Comparison of ENCODE assay signal across 8 cellular contexts in the genomic region with DNA sequence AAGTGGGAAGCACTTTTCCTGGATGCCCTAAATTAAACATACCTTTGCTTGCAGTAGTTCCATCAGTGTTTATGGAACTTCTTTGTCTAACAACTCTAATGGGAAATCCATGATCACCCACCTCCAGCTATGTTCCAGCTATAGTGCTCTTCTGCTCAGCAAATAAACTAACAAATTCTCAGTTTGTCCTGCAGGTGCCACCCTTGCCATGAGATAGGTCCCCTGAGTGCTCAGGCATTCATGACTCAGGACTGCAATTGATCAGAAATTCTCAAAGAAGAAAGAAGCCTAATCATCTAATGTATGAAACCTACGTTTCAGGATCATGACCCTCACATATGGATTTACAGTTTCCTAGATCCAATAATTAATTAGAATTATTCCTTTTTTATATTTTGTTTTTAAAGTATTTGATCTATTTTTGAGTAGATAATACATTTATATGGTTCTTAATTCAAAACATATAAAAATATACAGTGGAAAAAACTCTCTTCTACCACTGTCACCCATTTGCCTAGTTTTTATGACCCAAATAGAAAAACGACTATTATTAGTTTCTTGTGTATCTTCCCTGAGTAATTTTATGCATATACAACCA. TPM values are rescaled to one million over a fixed set of nuclear protein-coding genes. Genes with fewer than 3 reads are reported as not detected.
A peak's percentile ranks its signal among the peaks of the same experiment; 100 is the strongest.
DNase-seq lines count a peak whose midpoint lies in the region; ATAC-seq, FAIRE-seq and TF ChIP-seq lines count a peak whose summit lies in the region.

No MANE protein-coding gene starts in this region.

- CTCF ChIA-PET in Caco-2 (lab: Charles Lee) = interaction anchor here (0.7 to 1.9 kb wide), 9 partner anchors 10 to 195 kb away, joined by 3 to 21 read pairs (median 4); no protein-coding TSS in a partner anchor

- DNase-seq in Caco-2 (peak; percentile 58 to 61), GM19238 (ENCODE audit: insufficient read length, low spot score) (peak; percentile 2), LNCaP clone FGC (ENCODE audit: low read depth) (peak; percentile 19), RWPE2 (ENCODE audit: low spot score) (no peak), foreskin keratinocyte (peak in 1 of 2 donors; percentile 25), pancreas (peak in 3 of 6 donors; percentile 12 to 53 (median 32)), uterus (no peak)

- no peaks in the 10 kb centered on the region; the same call in 1 of the 2 replicates for H3K27me3 ChIP-seq in Caco-2 (replicated peaks; ENCODE audit: control insufficient read depth, insufficient read depth, low read length)
- H3K27me3 ChIP-seq in RWPE2 (ENCODE audit: insufficient read depth, poor library complexity, severe bottlenecking) = no peaks in the 10 kb centered on the region
- H3K27me3 ChIP-seq in foreskin keratinocyte = peaks cover 3% of the 10 kb centered on the region
- H3K27me3 ChIP-seq in pancreas = no peaks in the 10 kb centered on the region
- no peaks in the 10 kb centered on the region for H3K27me3 ChIP-seq in uterus

- H3K27me3 Mint-ChIP-seq in Caco-2 (ENCODE audit: insufficient read depth, unreplicated experiment) = peaks cover 17% of the 10 kb centered on the region

- H3K9me3 ChIP-seq in Caco-2 (no peaks in the 10 kb centered on the region), RWPE2 (ENCODE audit: severe bottlenecking) (no peaks in the 10 kb centered on the region), pancreas (no peaks in the 10 kb centered on the region), uterus (no peaks in the 10 kb centered on the region)

- ATAC-seq in RWPE2 (ENCODE audit: low read depth) = peak; percentile 82
- peak; percentile 85 for ATAC-seq in foreskin keratinocyte
- ATAC-seq in pancreas = peak; percentile 71 to 94 (median 92)
- ATAC-seq in activated CD4-positive, CD25-positive, alpha-beta regulatory T cell treated with anti-CD3 and anti-CD28 coated beads, Interleukin-2, amount 50 U/mL, for 24 hours = no peak

- no peaks in the 10 kb centered on the region for H3K9me3 Mint-ChIP-seq in Caco-2 (ENCODE audit: unreplicated experiment)

- H3K4me3 Mint-ChIP-seq in Caco-2 (ENCODE audit: unreplicated experiment) = no peak overlapping the region

- H3K4me1 Mint-ChIP-seq in Caco-2 (ENCODE audit: low read depth, unreplicated experiment) = no peaks in the 10 kb centered on the region

- H3K4me3 ChIP-seq in Caco-2 (ENCODE audit: low read depth, low read length) (no peak overlapping the region), LNCaP clone FGC (ENCODE audit: low read depth, low read length) (no peak overlapping the region), RWPE2 (ENCODE audit: severe bottlenecking) (no peak overlapping the region), pancreas (no peak overlapping the region), uterus (no peak overlapping the region)

- H3K36me3 Mint-ChIP-seq in Caco-2 (ENCODE audit: insufficient read depth, unreplicated experiment) = no peaks in the 10 kb centered on the region

- 0 to 4% methylated on average over 2 of the region's 2 CpGs for WGBS in pancreas, 2 donors

- no peak for FAIRE-seq in pancreas (lab: Jason Lieb, UNC)

- H3K36me3 ChIP-seq in Caco-2 (ENCODE audit: control insufficient read depth, insufficient read depth, low read length) = no peaks in the 10 kb centered on the region
- no peaks in the 10 kb centered on the region for H3K36me3 ChIP-seq in RWPE2 (ENCODE audit: low read depth)
- no peaks in the 10 kb centered on the region for H3K36me3 ChIP-seq in pancreas
- H3K36me3 ChIP-seq in uterus = no peaks in the 10 kb centered on the region

- POLR2A ChIA-PET in Caco-2 (lab: Charles Lee) = no interaction called here

- H3K27ac Mint-ChIP-seq in Caco-2 (ENCODE audit: unreplicated experiment) = no peak overlapping the region

- H3K27ac ChIP-seq in RWPE2 (ENCODE audit: poor library complexity, severe bottlenecking) (no peak overlapping the region), foreskin keratinocyte (no peak overlapping the region), pancreas (no peak overlapping the region), uterus (no peak overlapping the region)

- peak; percentile 58 to 70 for TF ChIP-seq CTCF in Caco-2 (IDR thresholded peaks at IDR 0.05; ENCODE audit: insufficient read depth in 1 of 2, low read depth in 1 of 2, low read length in 1 of 2, severe bottlenecking in 1 of 2, unreplicated experiment in 1 of 2)
- TF ChIP-seq CTCF in LNCaP clone FGC (IDR thresholded peaks at IDR 0.05; ENCODE audit: control insufficient read depth, extremely low read depth, insufficient read depth) = peak; percentile 75
- TF ChIP-seq CTCF in RWPE2 (IDR thresholded peaks at IDR 0.05; ENCODE audit: poor library complexity, severe bottlenecking) = peak; percentile 56
- peak; percentile 59 for TF ChIP-seq CTCF in foreskin keratinocyte (conservative IDR thresholded peaks at IDR 0.05)
- peak in 3 of 4 donors; percentile 21 to 33 (median 32) for TF ChIP-seq CTCF in pancreas (IDR thresholded peaks at IDR 0.05)
- TF ChIP-seq CTCF in uterus (IDR thresholded peaks at IDR 0.05) = peak in 2 of 4 experiments; percentile 9 to 20

- H3K4me1 ChIP-seq in Caco-2 (no peaks in the 10 kb centered on the region), RWPE2 (ENCODE audit: insufficient read depth, poor library complexity, severe bottlenecking) (no peaks in the 10 kb centered on the region), foreskin keratinocyte (no peaks in the 10 kb centered on the region), pancreas (no peaks in the 10 kb centered on the region), uterus (no peaks in the 10 kb centered on the region)

- no TSS peak for BruUV-seq in Caco-2 (replicated peaks; lab: Mats Ljungman, UMichigan)

- no peak for TF ChIP-seq POLR2A in uterus (IDR thresholded peaks at IDR 0.05)

- intact Hi-C loops in Caco-2 (cut with micrococcal nuclease; ENCODE audit: unreplicated experiment) = loop anchor here (1.0 kb wide), 3 partner anchors 72 to 148 kb away; no protein-coding TSS in a partner anchor
- intact Hi-C loops in pancreas (cut with DNase I) = loop anchor here in 2 of 3 donors (5.0 to 10.0 kb wide), 2 partner anchors 149 to 151 kb away; no protein-coding TSS in a partner anchor
- intact Hi-C loops in uterus (cut with DNase I; ENCODE audit: low total_unique reads) = no loop called here

RNA-seq across cellular contexts. Expression of gene DYNC1I1, which starts 48.7 kb away (rescaled TPM):
- total RNA-seq in Caco-2 (2022) (6.8 and 8.3 TPM in 2 replicates), foreskin keratinocyte (0.10 and 0.21 TPM in 2 replicates), pancreas (1 to 10 TPM in 4 of 6 donors, under 1 TPM in 2; 0.71 to 1.5 (median 1.3) TPM), uterus (10 to 100 TPM in 2 of 4 donors, 1 to 10 TPM in 2; 1.9 to 17.9 (median 8.7) TPM)
- polyA plus RNA-seq in foreskin keratinocyte (0.09 and 0.18 TPM in 2 replicates), pancreas (1 to 10 TPM in 1 of 2 donors, under 1 TPM in 1; 0.95 to 5.5 TPM)

Comparison
In these comparisons a context has a peak if more than half of its experiments do, and no peak if none do; other contexts are left out.
1. DNase-seq: peak in Caco-2 (2 of 2), GM19238 (single experiment) and LNCaP clone FGC (single experiment); none in RWPE2 (single experiment) and uterus (0 of 2).
2. ATAC-seq: peak in RWPE2 (single experiment), foreskin keratinocyte (single experiment) and pancreas (4 of 4); none in activated CD4-positive, CD25-positive, alpha-beta regulatory T cell treated with anti-CD3 and anti-CD28 coated beads, Interleukin-2, amount 50 U/mL, for 24 hours (0 of 2).